ENCODE assay signal across 13 cellular contexts in the genomic region with DNA sequence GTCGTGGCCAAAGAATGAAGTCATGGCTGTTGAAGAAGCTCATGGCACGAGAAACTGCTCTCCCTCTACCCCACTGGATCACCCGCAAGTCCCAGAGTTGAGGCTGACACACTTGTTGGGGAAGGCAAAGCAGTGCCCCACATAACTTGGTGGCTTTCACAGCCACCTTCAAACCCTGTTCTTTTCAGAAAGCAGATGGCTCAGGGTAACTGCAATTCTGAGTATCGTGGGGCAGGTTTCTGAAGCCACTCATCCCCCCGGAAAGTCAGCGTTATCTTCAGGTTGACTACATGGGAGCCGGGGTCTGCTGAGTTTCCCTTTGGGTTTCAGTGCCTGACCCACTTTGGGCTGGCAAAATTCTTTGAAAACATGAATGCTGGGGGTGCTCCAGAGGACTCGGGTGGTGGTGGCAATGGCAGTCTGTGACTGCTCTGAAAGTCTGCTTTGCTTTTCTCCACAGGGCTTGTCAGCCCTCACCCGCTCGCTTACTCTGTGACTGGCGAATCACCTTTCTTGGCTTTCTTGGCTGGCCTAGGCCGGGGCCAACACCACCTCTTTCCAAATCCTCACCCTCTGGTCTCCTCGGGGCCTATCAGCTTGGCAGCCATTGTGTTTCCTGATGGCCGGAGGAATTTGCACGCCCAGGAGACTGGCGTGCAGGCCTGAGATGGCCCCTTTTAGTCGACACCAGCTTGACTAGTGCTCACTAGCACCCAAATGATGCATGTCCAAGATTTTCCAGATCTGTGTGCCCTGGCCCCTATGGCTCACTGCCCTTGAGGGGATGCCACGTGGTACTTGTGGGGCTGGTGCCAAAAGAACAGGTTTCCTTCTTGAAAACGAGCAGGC. TPM values are rescaled to one million over a fixed set of nuclear protein-coding genes. Genes with fewer than 3 reads are reported as not detected.
DNase-seq lines count a peak whose midpoint lies in the region; ATAC-seq and FAIRE-seq lines count a peak whose summit lies in the region.
"Had no signal": no experiment of that assay in that cellular context is flagged by ENCODE, and none has a peak within 500 bp of the region (broad histone marks: within the 10 kb centered on the region; RNA-seq: fewer than 3 reads in every experiment).

No MANE protein-coding gene starts in this region.

- ATAC-seq in activated naive CD4-positive, alpha-beta T cell treated with anti-CD3 and anti-CD28 coated beads, Interleukin-2, amount 50 U/mL, for 72 hours, result peak; percentile 23 to 50
- ATAC-seq in left cardiac atrium (peak; percentile 19 to 55), GM18502 (IDR thresholded peaks at IDR 0.05; ENCODE audit: poor library complexity, unreplicated experiment) (no peak), HG03159 (IDR thresholded peaks at IDR 0.05; ENCODE audit: unreplicated experiment) (no peak)

- peaks cover 0 to 17% of the 10 kb centered on the region in 2 donors for H3K36me3 Mint-ChIP-seq in activated naive CD4-positive, alpha-beta T cell treated with anti-CD3 and anti-CD28 coated beads, Interleukin-2, amount 50 U/mL, for 72 hours
- H3K36me3 Mint-ChIP-seq: immature natural killer cell had no signal

- intact Hi-C loops in left cardiac atrium (cut with DNase I), result loop anchor here in 1 of 2 donors (10.0 kb wide), 1 partner anchor 122 kb away; no protein-coding TSS in a partner anchor

- no peak for FAIRE-seq in frontal cortex (lab: Jason Lieb, UNC)

- H3K27ac Mint-ChIP-seq in activated naive CD4-positive, alpha-beta T cell treated with anti-CD3 and anti-CD28 coated beads, Interleukin-2, amount 50 U/mL, for 72 hours, result peak overlapping the region; percentile 90 to 98

- H3K9me3 Mint-ChIP-seq in activated naive CD4-positive, alpha-beta T cell treated with anti-CD3 and anti-CD28 coated beads, Interleukin-2, amount 50 U/mL, for 72 hours, result no peaks in the 10 kb centered on the region

- peak; percentile 51 for DNase-seq in stimulated activated CD4-positive, alpha-beta T cell treated with anti-CD3 and anti-CD28 coated beads, Interleukin-1b, Interleukin-23, amount 100 ng/mL, for 48 hours
- no peak for DNase-seq in stimulated activated CD4-positive, alpha-beta T cell treated with anti-CD3 and anti-CD28 coated beads, Interleukin-4, amount 100 ng/mL, for 1 hour
- peak in 1 of 2 donors; percentile 33 for DNase-seq in activated naive CD4-positive, alpha-beta T cell treated with anti-CD3 and anti-CD28 coated beads, Interleukin-2, amount 50 U/mL, for 72 hours (ENCODE audit: low spot score in 2 of 2)
- DNase-seq in left cardiac atrium (no peak), frontal cortex (ENCODE audit: low spot score in 2 of 2) (no peak), DMS153 (lab: John Stamatoyannopoulos, UW) (no peak)
- DNase-seq: immature natural killer cell, NCI-H1092, NCI-H526 had no signal

RNA-seq across cellular contexts. Expression of a gene that starts 7.3 kb away (rescaled TPM):
- total RNA-seq in activated naive CD4-positive, alpha-beta T cell treated with anti-CD3 and anti-CD28 coated beads, Interleukin-2, amount 50 U/mL, for 72 hours, result 1 to 10 TPM; 4.2 to 5.3 TPM
- total RNA-seq in left cardiac atrium, result 10 to 100 TPM; 17.5 to 22.5 TPM
- 17.1 TPM for total RNA-seq in frontal cortex

RNA-seq across cellular contexts. Expression of a gene that starts 12.4 kb away (rescaled TPM):
- 10 to 100 TPM in 1 of 2 donors, 1 to 10 TPM in 1; 5.4 to 24.3 TPM for total RNA-seq in activated naive CD4-positive, alpha-beta T cell treated with anti-CD3 and anti-CD28 coated beads, Interleukin-2, amount 50 U/mL, for 72 hours
- total RNA-seq in left cardiac atrium (not detected), frontal cortex (not detected)
- total RNA-seq: SJSA1, skeletal muscle tissue had no signal

RNA-seq across cellular contexts. Expression of a gene that starts 26.6 kb away (rescaled TPM):
- not detected for total RNA-seq in activated naive CD4-positive, alpha-beta T cell treated with anti-CD3 and anti-CD28 coated beads, Interleukin-2, amount 50 U/mL, for 72 hours
- total RNA-seq in left cardiac atrium, result not detected
- total RNA-seq in frontal cortex, result not detected
- total RNA-seq: SJSA1, skeletal muscle tissue had no signal

RNA-seq across cellular contexts. Expression of a gene that starts 41.6 kb away (rescaled TPM):
- 10 to 100 TPM; 18.3 to 26.4 TPM for total RNA-seq in activated naive CD4-positive, alpha-beta T cell treated with anti-CD3 and anti-CD28 coated beads, Interleukin-2, amount 50 U/mL, for 72 hours
- total RNA-seq in left cardiac atrium, result 10 to 100 TPM in 1 of 2 donors, 1 to 10 TPM in 1; 8.8 to 10.7 TPM
- 3.7 TPM for total RNA-seq in frontal cortex

RNA-seq across cellular contexts. Expression of a gene that starts 43.8 kb away (rescaled TPM):
- 1 to 10 TPM; 1.7 to 2.6 TPM for total RNA-seq in activated naive CD4-positive, alpha-beta T cell treated with anti-CD3 and anti-CD28 coated beads, Interleukin-2, amount 50 U/mL, for 72 hours
- total RNA-seq in left cardiac atrium (under 1 TPM; 0.03 to 0.21 TPM), frontal cortex (under 0.01 TPM)
- total RNA-seq: SJSA1, skeletal muscle tissue had no signal

Comparison
In these comparisons a context has a peak if more than half of its experiments do, and no peak if none do; other contexts are left out.
1. ATAC-seq: peak in activated naive CD4-positive, alpha-beta T cell treated with anti-CD3 and anti-CD28 coated beads, Interleukin-2, amount 50 U/mL, for 72 hours (2 of 2) and left cardiac atrium (2 of 2); none in GM18502 (single experiment) and HG03159 (single experiment).